8 cellular contexts compared by ENCODE assay signal in genomic region chr17:82751571-82752370, GRCh38. TPM values are rescaled to one million over a fixed set of nuclear protein-coding genes. Genes with fewer than 3 reads are reported as not detected.
A peak's percentile ranks its signal among the peaks of the same experiment; 100 is the strongest.
DNase-seq lines count a peak whose midpoint lies in the region; ATAC-seq, FAIRE-seq and TF ChIP-seq lines count a peak whose summit lies in the region.

Gene TBCD (plus strand): TSS chr17:82752065. CDS start chr17:82752194, 129 bp downstream.

- TF ChIP-seq POLR2A in GM12891 (IDR thresholded peaks at IDR 0.05; ENCODE audit: low read depth, low read length) (no peak), upper lobe of left lung (IDR thresholded peaks at IDR 0.05) (peak in 1 of 4 donors; percentile 49)

- H3K27ac Mint-ChIP-seq in T-helper 17 cell (no peak within 1 kb of the TSS), progenitor cell of endocrine pancreas (peak within 1 kb of the TSS; percentile 92)

- peak within 1 kb of the TSS; percentile 72 to 91 (median 81) for H3K27ac ChIP-seq in upper lobe of left lung

- peak in 1 of 4 donors; percentile 78 for TF ChIP-seq EP300 in upper lobe of left lung (IDR thresholded peaks at IDR 0.05)

- FAIRE-seq in GM12891 (lab: Jason Lieb, UNC) = peak; percentile 93

- H3K4me3 Mint-ChIP-seq in T-helper 17 cell (peak within 1 kb of the TSS; percentile 87), progenitor cell of endocrine pancreas (ENCODE audit: low read depth) (peak within 1 kb of the TSS; percentile 83)

- no peaks in the 10 kb centered on the region for H3K9me3 Mint-ChIP-seq in progenitor cell of endocrine pancreas (ENCODE audit: low read depth)

- peak; percentile 85 for ATAC-seq in HG02798 (IDR thresholded peaks at IDR 0.05; ENCODE audit: poor library complexity, unreplicated experiment)
- ATAC-seq in T-helper 17 cell = peak; percentile 81
- peak; percentile 89 to 94 for ATAC-seq in left cardiac atrium
- peak; percentile 90 to 95 for ATAC-seq in upper lobe of left lung (ENCODE audit: low FRiP score in 2 of 2)

- H3K27me3 Mint-ChIP-seq in T-helper 17 cell (no peaks in the 10 kb centered on the region), progenitor cell of endocrine pancreas (peaks cover 10% of the 10 kb centered on the region)

- no CpG with 5 or more reads among the region's 114 CpGs for WGBS in upper lobe of left lung, 2 donors

- no peaks in the 10 kb centered on the region for H3K9me3 ChIP-seq in T-helper 17 cell (ENCODE audit: control insufficient read depth, low read length, poor library complexity, severe bottlenecking)
- H3K9me3 ChIP-seq in upper lobe of left lung = no peaks in the 10 kb centered on the region

- no peaks in the 10 kb centered on the region for H3K27me3 ChIP-seq in upper lobe of left lung

- H3K4me3 ChIP-seq in upper lobe of left lung = peak within 1 kb of the TSS; percentile 74 to 100 (median 88)

- DNase-seq in GM12891 (ENCODE audit: insufficient read length, low spot score) (peak; percentile 94), NCI-H1436 (lab: John Stamatoyannopoulos, UW) (peak; percentile 96), T-helper 17 cell (peak; percentile 77 to 94 (median 83)), amniotic stem cell (lab: John Stamatoyannopoulos, UW) (peak; percentile 72), left cardiac atrium (peak; percentile 92), progenitor cell of endocrine pancreas (ENCODE audit: low spot score, unreplicated experiment) (peak; percentile 78), upper lobe of left lung (peak; percentile 88 to 99)

- H3K36me3 ChIP-seq in upper lobe of left lung = no peaks in the 10 kb centered on the region

- H3K4me1 ChIP-seq in upper lobe of left lung = peaks cover 10 to 21% (median 12%) of the 10 kb centered on the region in 4 donors

- no peaks in the 10 kb centered on the region for H3K36me3 Mint-ChIP-seq in T-helper 17 cell (ENCODE audit: low read depth)
- peaks cover 10% of the 10 kb centered on the region for H3K36me3 Mint-ChIP-seq in progenitor cell of endocrine pancreas (ENCODE audit: insufficient read depth)

- H3K4me1 Mint-ChIP-seq in T-helper 17 cell = peaks cover 21% of the 10 kb centered on the region
- H3K4me1 Mint-ChIP-seq in progenitor cell of endocrine pancreas (ENCODE audit: low read depth) = peaks cover 14% of the 10 kb centered on the region

- TF ChIP-seq CTCF in progenitor cell of endocrine pancreas (IDR thresholded peaks at IDR 0.05; ENCODE audit: unreplicated experiment) (no peak), upper lobe of left lung (IDR thresholded peaks at IDR 0.05) (peak in 2 of 6 experiments; percentile 10 to 22)

- intact Hi-C loops in left cardiac atrium (cut with DNase I) = no loop called here

TF ChIP-seq in GM12891, 5 proteins besides CTCF, POLR2A, EP300 and RAD21:
- TF ChIP-seq PAX5 (IDR thresholded peaks at IDR 0.05; ENCODE audit: insufficient read depth, low read length, severe bottlenecking) (peak; percentile 12), TAF1 (IDR thresholded peaks at IDR 0.05; ENCODE audit: low read depth, low read length) (no peak), POLR2AphosphoS5 (IDR thresholded peaks at IDR 0.05; ENCODE audit: low read depth, low read length) (no peak), SPI1 (IDR thresholded peaks at IDR 0.05; ENCODE audit: low read depth, low read length) (no peak), POU2F2 (IDR thresholded peaks at IDR 0.05; ENCODE audit: low read depth, low read length) (0 out of 2 replicates have a peak, but pooled peaks have one; percentile 46)

RNA-seq across cellular contexts. Expression of gene TBCD, which starts in this region (rescaled TPM):
- 78.5 TPM for polyA plus RNA-seq in GM12891 (2012; ENCODE audit: low read depth, missing spikeins)
- total RNA-seq in T-helper 17 cell (100 to 1,000 TPM; 112 to 144 TPM), left cardiac atrium (10 to 100 TPM; 37.0 to 59.8 TPM), progenitor cell of endocrine pancreas (95.6 and 103 TPM in 2 replicates), upper lobe of left lung (100 to 1,000 TPM in 3 of 6 donors, 10 to 100 TPM in 3; 71.3 to 262 (median 104) TPM)

Comparison
In these comparisons a context has a peak if more than half of its experiments do, and no peak if none do; other contexts are left out.
1. Peak in every context shown above with its lines: DNase-seq, ATAC-seq, H3K4me3 ChIP-seq and H3K27ac ChIP-seq.